ENCODE assay signal across 28 cellular contexts in genomic region chr6:12995419-12995818, GRCh38.
"Had no signal": no experiment of that assay in that cellular context is flagged by ENCODE, and none has a peak within 500 bp of the region (broad histone marks: within the 10 kb centered on the region; RNA-seq: fewer than 3 reads in every experiment).

No MANE protein-coding gene starts in this region.

- H3K27ac ChIP-seq: brain microvascular endothelial cell, PC-9 had no signal

- H3K4me3 ChIP-seq: PC-9 had no signal

- H3K36me3 ChIP-seq: brain microvascular endothelial cell had no signal

- DNase-seq: activated CD4-positive, alpha-beta T cell treated with anti-CD3 and anti-CD28 coated beads, Interleukin-2, amount 10 ng/mL, durations not matched to agents 24 days and 14 days; activated CD4-positive, alpha-beta T cell treated with anti-CD3 and anti-CD28 coated beads, Interleukin-2, amount 50 U/mL, for 4 hours; activated CD8-positive, alpha-beta T cell treated with anti-CD3 and anti-CD28 coated beads for 36 hours; activated effector memory CD4-positive, alpha-beta T cell treated with anti-CD3 and anti-CD28 coated beads, Interleukin-2, amount 50 U/mL, for 16 hours; activated naive CD4-positive, alpha-beta T cell; activated naive CD4-positive, alpha-beta T cell treated with anti-CD3 and anti-CD28 coated beads, Interleukin-2, amount 50 U/mL, for 16 hours; activated naive CD8-positive, alpha-beta T cell treated with anti-CD3 and anti-CD28 coated beads for 36 hours; activated T-cell treated with anti-CD3 and anti-CD28 coated beads, Interleukin-2, amount 50 U/mL, for 1 hour; activated T-cell treated with anti-CD3 and anti-CD28 coated beads, Interleukin-2, amount 50 U/mL, for 72 hours; amniotic stem cell; aorta; brain microvascular endothelial cell; central memory CD4-positive, alpha-beta T cell; NCI-H1105; NCI-H1417 treated with DMSO at 0.1 percent for 48 hours; NCI-H187 treated with DMSO at 0.1 percent for 48 hours; NCI-H2081; NCI-H226; NCI-H446 treated with DMSO at 0.1 percent for 48 hours; NCI-H524; NCI-H69; NCI-H82; PC-9; Right ventricle myocardium superior; SW 1271; T-helper 1 cell; T-helper 2 cell; T-helper 9 cell had no signal

- H3K27me3 ChIP-seq: brain microvascular endothelial cell had no signal
